In the genomic region with DNA sequence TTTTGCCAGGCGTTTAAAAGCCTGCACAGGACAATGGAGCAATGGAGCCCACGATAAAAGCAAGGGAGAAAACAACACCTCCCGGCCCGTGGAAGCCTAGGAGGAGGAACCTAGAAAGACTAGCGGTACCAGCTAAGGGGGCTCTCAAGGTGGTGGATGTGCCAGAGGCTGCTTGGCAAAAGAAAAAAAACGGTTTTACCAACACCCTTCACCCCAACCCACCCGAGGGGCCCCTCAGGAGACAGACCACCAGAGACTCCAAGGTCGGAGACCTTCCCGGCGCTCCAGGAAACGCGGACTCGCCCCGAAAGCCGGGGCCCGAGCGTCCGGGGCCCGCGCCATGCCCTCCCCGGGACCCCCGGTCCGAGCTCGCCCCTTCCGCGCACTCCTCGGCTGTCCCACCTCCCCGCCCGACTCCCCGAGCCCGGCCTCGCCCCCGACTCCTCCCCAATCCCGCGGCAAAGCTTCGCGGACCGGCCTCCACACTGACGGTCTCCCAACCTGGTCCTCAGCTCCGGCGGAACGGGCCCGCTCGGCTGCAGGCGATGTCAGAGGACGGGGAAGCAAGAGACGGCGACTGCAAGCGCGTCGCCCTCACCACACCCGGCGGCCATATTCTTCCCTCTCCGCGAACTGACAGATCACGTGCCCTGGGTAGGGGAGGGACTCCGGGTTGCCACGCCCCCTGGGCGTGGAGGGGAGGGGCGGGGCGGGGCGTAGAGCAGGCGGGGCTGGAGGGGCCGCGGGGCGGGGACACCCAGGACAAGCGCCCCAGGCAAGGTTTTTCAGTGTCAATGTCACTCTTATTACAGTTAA, we compare ENCODE assay signal across 1 cellular context.
A peak's percentile ranks its signal among the peaks of the same experiment; 100 is the strongest.
TF ChIP-seq lines count a peak whose summit lies in the region.

A gene (minus strand): TSS at position 635 of the 816 bp plus-strand sequence. CDS start 10,520 bp downstream, outside the sequence.

TF ChIP-seq in HepG2, 621 proteins besides CTCF, POLR2A, EP300 and RAD21 (continued from another document and continues in another):
- TF ChIP-seq, protein P1, sequence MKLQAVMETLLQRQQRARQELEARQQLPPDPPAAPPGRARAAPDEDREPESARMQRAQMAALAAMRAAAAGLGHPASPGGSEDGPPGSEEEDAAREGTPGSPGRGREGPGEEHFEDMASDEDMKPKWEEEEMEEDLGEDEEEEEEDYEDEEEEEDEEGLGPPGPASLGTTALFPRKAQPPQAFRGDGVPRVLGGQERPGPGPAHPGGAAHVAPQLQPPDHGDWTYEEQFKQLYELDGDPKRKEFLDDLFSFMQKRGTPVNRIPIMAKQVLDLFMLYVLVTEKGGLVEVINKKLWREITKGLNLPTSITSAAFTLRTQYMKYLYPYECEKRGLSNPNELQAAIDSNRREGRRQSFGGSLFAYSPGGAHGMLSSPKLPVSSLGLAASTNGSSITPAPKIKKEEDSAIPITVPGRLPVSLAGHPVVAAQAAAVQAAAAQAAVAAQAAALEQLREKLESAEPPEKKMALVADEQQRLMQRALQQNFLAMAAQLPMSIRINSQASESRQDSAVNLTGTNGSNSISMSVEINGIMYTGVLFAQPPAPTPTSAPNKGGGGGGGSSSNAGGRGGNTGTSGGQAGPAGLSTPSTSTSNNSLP (IDR thresholded peaks at IDR 0.05; ENCODE audit: low read depth, low read length) = no peak
- no peak; the same call in 1 of the 2 replicates for TF ChIP-seq ZBTB38 (CRISPR knock-in tag; IDR thresholded peaks at IDR 0.05)
- TF ChIP-seq BCL6 (CRISPR knock-in tag; IDR thresholded peaks at IDR 0.05) = peak; percentile 30; the same call in 1 of the 2 replicates
- TF ChIP-seq PCBP1 (IDR thresholded peaks at IDR 0.05; ENCODE audit: borderline replicate concordance, low read depth, low read length) = 0 out of 2 replicates have a peak, but pooled peaks have one; percentile 68
- no peak for TF ChIP-seq NFE2L2 (IDR thresholded peaks at IDR 0.05; ENCODE audit: low read length)
- TF ChIP-seq ZFP37 (CRISPR knock-in tag; IDR thresholded peaks at IDR 0.05; ENCODE audit: borderline replicate concordance) = no peak
- TF ChIP-seq ZNF274 (CRISPR knock-in tag; IDR thresholded peaks at IDR 0.05) = peak; percentile 84; the same call in 1 of the 2 replicates
- no peak for TF ChIP-seq JDP2 (CRISPR knock-in tag; IDR thresholded peaks at IDR 0.05; ENCODE audit: borderline replicate concordance)
- TF ChIP-seq, protein P2, sequence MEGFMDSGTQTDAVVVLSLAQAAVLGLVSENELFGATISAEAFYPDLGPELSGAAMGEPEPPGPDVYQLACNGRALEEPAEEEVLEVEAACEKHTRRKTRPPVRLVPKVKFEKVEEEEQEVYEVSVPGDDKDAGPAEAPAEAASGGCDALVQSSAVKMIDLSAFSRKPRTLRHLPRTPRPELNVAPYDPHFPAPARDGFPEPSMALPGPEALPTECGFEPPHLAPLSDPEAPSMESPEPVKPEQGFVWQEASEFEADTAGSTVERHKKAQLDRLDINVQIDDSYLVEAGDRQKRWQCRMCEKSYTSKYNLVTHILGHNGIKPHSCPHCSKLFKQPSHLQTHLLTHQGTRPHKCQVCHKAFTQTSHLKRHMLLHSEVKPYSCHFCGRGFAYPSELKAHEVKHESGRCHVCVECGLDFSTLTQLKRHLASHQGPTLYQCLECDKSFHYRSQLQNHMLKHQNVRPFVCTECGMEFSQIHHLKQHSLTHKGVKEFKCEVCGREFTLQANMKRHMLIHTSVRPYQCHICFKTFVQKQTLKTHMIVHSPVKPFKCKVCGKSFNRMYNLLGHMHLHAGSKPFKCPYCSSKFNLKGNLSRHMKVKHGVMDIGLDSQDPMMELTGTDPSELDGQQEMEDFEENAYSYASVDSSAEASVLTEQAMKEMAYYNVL (CRISPR knock-in tag; IDR thresholded peaks at IDR 0.05; ENCODE audit: borderline replicate concordance) = peak; percentile 24; the same call in 1 of the 2 replicates
- TF ChIP-seq NR2F6 (IDR thresholded peaks at IDR 0.05) = no peak
- no peak for TF ChIP-seq NR2F6 (CRISPR knock-in tag; IDR thresholded peaks at IDR 0.05)
- peak; percentile 54; the same call in 1 of the 2 replicates for TF ChIP-seq ZFP82 (CRISPR knock-in tag; IDR thresholded peaks at IDR 0.05; ENCODE audit: borderline replicate concordance)
- TF ChIP-seq, protein P3, sequence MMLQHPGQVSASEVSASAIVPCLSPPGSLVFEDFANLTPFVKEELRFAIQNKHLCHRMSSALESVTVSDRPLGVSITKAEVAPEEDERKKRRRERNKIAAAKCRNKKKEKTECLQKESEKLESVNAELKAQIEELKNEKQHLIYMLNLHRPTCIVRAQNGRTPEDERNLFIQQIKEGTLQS (CRISPR knock-in tag; IDR thresholded peaks at IDR 0.05) = no peak
- peak; percentile 58 for TF ChIP-seq XRCC5 (optimal IDR thresholded peaks at IDR 0.05; ENCODE audit: low read length)
- TF ChIP-seq ZNF891 (CRISPR knock-in tag; IDR thresholded peaks at IDR 0.05) = peak; percentile 71; the same call in 1 of the 2 replicates
- TF ChIP-seq, protein P4, sequence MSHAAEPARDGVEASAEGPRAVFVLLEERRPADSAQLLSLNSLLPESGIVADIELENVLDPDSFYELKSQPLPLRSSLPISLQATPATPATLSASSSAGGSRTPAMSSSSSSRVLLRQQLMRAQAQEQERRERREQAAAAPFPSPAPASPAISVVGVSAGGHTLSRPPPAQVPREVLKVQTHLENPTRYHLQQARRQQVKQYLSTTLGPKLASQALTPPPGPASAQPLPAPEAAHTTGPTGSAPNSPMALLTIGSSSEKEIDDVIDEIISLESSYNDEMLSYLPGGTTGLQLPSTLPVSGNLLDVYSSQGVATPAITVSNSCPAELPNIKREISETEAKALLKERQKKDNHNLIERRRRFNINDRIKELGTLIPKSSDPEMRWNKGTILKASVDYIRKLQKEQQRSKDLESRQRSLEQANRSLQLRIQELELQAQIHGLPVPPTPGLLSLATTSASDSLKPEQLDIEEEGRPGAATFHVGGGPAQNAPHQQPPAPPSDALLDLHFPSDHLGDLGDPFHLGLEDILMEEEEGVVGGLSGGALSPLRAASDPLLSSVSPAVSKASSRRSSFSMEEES (CRISPR knock-in tag; IDR thresholded peaks at IDR 0.05) = peak; percentile 70
- TF ChIP-seq ZNF383 (CRISPR knock-in tag; IDR thresholded peaks at IDR 0.05; ENCODE audit: borderline replicate concordance) = no peak
- TF ChIP-seq, protein P5, sequence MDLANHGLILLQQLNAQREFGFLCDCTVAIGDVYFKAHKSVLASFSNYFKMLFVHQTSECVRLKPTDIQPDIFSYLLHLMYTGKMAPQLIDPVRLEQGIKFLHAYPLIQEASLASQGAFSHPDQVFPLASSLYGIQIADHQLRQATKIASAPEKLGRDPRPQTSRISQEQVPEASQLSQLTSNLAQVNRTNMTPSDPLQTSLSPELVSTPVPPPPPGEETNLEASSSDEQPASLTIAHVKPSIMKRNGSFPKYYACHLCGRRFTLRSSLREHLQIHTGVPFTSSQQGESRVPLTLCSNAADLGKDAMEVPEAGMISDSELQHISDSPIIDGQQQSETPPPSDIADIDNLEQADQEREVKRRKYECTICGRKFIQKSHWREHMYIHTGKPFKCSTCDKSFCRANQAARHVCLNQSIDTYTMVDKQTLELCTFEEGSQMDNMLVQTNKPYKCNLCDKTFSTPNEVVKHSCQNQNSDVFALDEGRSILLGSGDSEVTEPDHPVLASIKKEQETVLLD (CRISPR knock-in tag; IDR thresholded peaks at IDR 0.05; ENCODE audit: low read depth) = no peak
- TF ChIP-seq ZNF792 (CRISPR knock-in tag; IDR thresholded peaks at IDR 0.05) = peak; percentile 56; the same call in 1 of the 2 replicates
- TF ChIP-seq MXD4 (CRISPR knock-in tag; IDR thresholded peaks at IDR 0.05) = peak; percentile 75
- TF ChIP-seq, protein P6, sequence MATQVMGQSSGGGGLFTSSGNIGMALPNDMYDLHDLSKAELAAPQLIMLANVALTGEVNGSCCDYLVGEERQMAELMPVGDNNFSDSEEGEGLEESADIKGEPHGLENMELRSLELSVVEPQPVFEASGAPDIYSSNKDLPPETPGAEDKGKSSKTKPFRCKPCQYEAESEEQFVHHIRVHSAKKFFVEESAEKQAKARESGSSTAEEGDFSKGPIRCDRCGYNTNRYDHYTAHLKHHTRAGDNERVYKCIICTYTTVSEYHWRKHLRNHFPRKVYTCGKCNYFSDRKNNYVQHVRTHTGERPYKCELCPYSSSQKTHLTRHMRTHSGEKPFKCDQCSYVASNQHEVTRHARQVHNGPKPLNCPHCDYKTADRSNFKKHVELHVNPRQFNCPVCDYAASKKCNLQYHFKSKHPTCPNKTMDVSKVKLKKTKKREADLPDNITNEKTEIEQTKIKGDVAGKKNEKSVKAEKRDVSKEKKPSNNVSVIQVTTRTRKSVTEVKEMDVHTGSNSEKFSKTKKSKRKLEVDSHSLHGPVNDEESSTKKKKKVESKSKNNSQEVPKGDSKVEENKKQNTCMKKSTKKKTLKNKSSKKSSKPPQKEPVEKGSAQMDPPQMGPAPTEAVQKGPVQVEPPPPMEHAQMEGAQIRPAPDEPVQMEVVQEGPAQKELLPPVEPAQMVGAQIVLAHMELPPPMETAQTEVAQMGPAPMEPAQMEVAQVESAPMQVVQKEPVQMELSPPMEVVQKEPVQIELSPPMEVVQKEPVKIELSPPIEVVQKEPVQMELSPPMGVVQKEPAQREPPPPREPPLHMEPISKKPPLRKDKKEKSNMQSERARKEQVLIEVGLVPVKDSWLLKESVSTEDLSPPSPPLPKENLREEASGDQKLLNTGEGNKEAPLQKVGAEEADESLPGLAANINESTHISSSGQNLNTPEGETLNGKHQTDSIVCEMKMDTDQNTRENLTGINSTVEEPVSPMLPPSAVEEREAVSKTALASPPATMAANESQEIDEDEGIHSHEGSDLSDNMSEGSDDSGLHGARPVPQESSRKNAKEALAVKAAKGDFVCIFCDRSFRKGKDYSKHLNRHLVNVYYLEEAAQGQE (IDR thresholded peaks at IDR 0.05; ENCODE audit: borderline replicate concordance in 1 of 2, low read depth in 1 of 2, low read length in 2 of 2) = peak in 1 of 2 experiments; percentile 55; a peak in 1 of 4 replicates
- TF ChIP-seq ZNF431 (CRISPR knock-in tag; IDR thresholded peaks at IDR 0.05; ENCODE audit: borderline replicate concordance, low read depth) = no peak
- TF ChIP-seq NR2F2 (IDR thresholded peaks at IDR 0.05; ENCODE audit: borderline replicate concordance, low read depth) = no peak
- TF ChIP-seq ZSCAN20 (CRISPR knock-in tag; IDR thresholded peaks at IDR 0.05; ENCODE audit: borderline replicate concordance) = 0 out of 2 replicates have a peak, but pooled peaks have one; percentile 32
- no peak for TF ChIP-seq HIVEP1 (CRISPR knock-in tag; IDR thresholded peaks at IDR 0.05)
- TF ChIP-seq RFXAP (CRISPR knock-in tag; IDR thresholded peaks at IDR 0.05; ENCODE audit: borderline replicate concordance) = no peak
- TF ChIP-seq, protein P7, sequence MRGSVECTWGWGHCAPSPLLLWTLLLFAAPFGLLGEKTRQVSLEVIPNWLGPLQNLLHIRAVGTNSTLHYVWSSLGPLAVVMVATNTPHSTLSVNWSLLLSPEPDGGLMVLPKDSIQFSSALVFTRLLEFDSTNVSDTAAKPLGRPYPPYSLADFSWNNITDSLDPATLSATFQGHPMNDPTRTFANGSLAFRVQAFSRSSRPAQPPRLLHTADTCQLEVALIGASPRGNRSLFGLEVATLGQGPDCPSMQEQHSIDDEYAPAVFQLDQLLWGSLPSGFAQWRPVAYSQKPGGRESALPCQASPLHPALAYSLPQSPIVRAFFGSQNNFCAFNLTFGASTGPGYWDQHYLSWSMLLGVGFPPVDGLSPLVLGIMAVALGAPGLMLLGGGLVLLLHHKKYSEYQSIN (CRISPR knock-in tag; IDR thresholded peaks at IDR 0.05; ENCODE audit: borderline replicate concordance) = no peak
- TF ChIP-seq SP140L (CRISPR knock-in tag; IDR thresholded peaks at IDR 0.05; ENCODE audit: borderline replicate concordance) = no peak
- TF ChIP-seq, protein P8, sequence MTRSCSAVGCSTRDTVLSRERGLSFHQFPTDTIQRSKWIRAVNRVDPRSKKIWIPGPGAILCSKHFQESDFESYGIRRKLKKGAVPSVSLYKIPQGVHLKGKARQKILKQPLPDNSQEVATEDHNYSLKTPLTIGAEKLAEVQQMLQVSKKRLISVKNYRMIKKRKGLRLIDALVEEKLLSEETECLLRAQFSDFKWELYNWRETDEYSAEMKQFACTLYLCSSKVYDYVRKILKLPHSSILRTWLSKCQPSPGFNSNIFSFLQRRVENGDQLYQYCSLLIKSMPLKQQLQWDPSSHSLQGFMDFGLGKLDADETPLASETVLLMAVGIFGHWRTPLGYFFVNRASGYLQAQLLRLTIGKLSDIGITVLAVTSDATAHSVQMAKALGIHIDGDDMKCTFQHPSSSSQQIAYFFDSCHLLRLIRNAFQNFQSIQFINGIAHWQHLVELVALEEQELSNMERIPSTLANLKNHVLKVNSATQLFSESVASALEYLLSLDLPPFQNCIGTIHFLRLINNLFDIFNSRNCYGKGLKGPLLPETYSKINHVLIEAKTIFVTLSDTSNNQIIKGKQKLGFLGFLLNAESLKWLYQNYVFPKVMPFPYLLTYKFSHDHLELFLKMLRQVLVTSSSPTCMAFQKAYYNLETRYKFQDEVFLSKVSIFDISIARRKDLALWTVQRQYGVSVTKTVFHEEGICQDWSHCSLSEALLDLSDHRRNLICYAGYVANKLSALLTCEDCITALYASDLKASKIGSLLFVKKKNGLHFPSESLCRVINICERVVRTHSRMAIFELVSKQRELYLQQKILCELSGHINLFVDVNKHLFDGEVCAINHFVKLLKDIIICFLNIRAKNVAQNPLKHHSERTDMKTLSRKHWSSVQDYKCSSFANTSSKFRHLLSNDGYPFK (CRISPR knock-in tag; IDR thresholded peaks at IDR 0.05; ENCODE audit: borderline replicate concordance) = peak; percentile 61; the same call in 1 of the 2 replicates
- TF ChIP-seq SALL1 (CRISPR knock-in tag; IDR thresholded peaks at IDR 0.05) = peak; percentile 84
- TF ChIP-seq SNAI1 (CRISPR knock-in tag; IDR thresholded peaks at IDR 0.05; ENCODE audit: borderline replicate concordance) = peak; percentile 1; the same call in 1 of the 2 replicates
- TF ChIP-seq, protein P9, sequence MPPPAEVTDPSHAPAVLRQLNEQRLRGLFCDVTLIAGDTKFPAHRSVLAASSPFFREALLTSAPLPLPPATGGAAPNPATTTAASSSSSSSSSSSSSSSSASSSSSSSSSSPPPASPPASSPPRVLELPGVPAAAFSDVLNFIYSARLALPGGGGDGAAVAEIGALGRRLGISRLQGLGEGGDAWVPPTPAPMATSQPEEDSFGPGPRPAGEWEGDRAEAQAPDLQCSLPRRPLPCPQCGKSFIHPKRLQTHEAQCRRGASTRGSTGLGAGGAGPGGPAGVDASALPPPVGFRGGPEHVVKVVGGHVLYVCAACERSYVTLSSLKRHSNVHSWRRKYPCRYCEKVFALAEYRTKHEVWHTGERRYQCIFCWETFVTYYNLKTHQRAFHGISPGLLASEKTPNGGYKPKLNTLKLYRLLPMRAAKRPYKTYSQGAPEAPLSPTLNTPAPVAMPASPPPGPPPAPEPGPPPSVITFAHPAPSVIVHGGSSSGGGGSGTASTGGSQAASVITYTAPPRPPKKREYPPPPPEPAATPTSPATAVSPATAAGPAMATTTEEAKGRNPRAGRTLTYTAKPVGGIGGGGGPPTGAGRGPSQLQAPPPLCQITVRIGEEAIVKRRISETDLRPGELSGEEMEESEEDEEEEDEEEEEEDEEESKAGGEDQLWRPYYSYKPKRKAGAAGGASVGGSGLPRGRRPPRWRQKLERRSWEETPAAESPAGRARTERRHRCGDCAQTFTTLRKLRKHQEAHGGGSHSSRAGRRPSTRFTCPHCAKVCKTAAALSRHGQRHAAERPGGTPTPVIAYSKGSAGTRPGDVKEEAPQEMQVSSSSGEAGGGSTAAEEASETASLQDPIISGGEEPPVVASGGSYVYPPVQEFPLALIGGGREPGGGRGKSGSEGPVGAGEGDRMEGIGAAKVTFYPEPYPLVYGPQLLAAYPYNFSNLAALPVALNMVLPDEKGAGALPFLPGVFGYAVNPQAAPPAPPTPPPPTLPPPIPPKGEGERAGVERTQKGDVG (CRISPR knock-in tag; IDR thresholded peaks at IDR 0.05; ENCODE audit: borderline replicate concordance) = no peak
- no peak for TF ChIP-seq SCMH1 (CRISPR knock-in tag; IDR thresholded peaks at IDR 0.05; ENCODE audit: borderline replicate concordance)
- TF ChIP-seq MTF2 (CRISPR knock-in tag; IDR thresholded peaks at IDR 0.05; ENCODE audit: borderline replicate concordance) = peak; percentile 89; the same call in 1 of the 2 replicates
